In genomic region chr1:197672347-197672746, GRCh38 we compare ENCODE assay signal across 26 cellular contexts.
"Had no signal": no experiment of that assay in that cellular context is flagged by ENCODE, and none has a peak within 500 bp of the region (broad histone marks: within the 10 kb centered on the region; RNA-seq: fewer than 3 reads in every experiment).

No MANE protein-coding gene starts in this region.

- H3K9ac ChIP-seq: parathyroid adenoma had no signal

- FAIRE-seq: urothelium cell line had no signal

- H2AFZ ChIP-seq: parathyroid adenoma had no signal

- H3K36me3 ChIP-seq: ovary, right lobe of liver, sigmoid colon, stomach, thoracic aorta, tibial artery, upper lobe of left lung, vagina had no signal

- DNase-seq: naive thymus-derived CD8-positive, alpha-beta T cell; nephron progenitor cell; occipital lobe; ovary; posterior cingulate gyrus; psoas muscle; right cardiac atrium; right lobe of liver; sigmoid colon; small intestine; stimulated activated CD4-positive, alpha-beta T cell treated with anti-CD3 and anti-CD28 coated beads, Interleukin-15, amount 100 ng/mL, for 24 hours; stimulated activated CD4-positive, alpha-beta T cell treated with anti-CD3 and anti-CD28 coated beads, Interleukin-2, amount 100 ng/mL, for 24 hours; stimulated activated CD4-positive, alpha-beta T cell treated with anti-CD3 and anti-CD28 coated beads, Interleukin-2, amount 100 ng/mL, for 48 hours; stimulated activated CD4-positive, alpha-beta T cell treated with anti-CD3 and anti-CD28 coated beads, Interleukin-4, amount 100 ng/mL, for 24 hours; stimulated activated naive B cell treated with anti-CD40 and anti-IgM and Interleukin-4, amounts not matched to agents 10 μg/mL and 1 μg/mL and 100 μg/mL, for 72 hours; stimulated activated naive CD4-positive, alpha-beta T cell treated with Interleukin-2 at 50 U/mL for 16 hours; stomach; tibial artery; trophoblast cell; upper lobe of left lung had no signal

- H3K9me3 ChIP-seq: ovary, psoas muscle, right lobe of liver, sigmoid colon, stomach, thoracic aorta, tibial artery, upper lobe of left lung, vagina had no signal

- H3K4me1 ChIP-seq: parathyroid adenoma, psoas muscle had no signal

- H3K27ac ChIP-seq: ovary, parathyroid adenoma, psoas muscle, sigmoid colon, stomach, thoracic aorta, tibial artery, upper lobe of left lung, vagina had no signal

- ATAC-seq: naive thymus-derived CD8-positive, alpha-beta T cell; natural killer cell treated with Interleukin-12 subunit alpha and Interleukin-12 subunit beta and Interleukin-15 and Interleukin-18, amount 100 ng/mL, for 72 hours; psoas muscle; right cardiac atrium; stimulated activated effector memory CD8-positive, alpha-beta T cell treated with anti-CD3 and anti-CD28 coated beads, Interleukin-12 subunit alpha, Interleukin-12 subunit beta, amount 100 ng/mL, for 72 hours; stimulated activated naive B cell treated with anti-CD40 and anti-IgM and Interleukin-4, amounts not matched to agents 10 μg/mL and 1 μg/mL and 100 μg/mL, for 72 hours had no signal

- H3K4me3 ChIP-seq: ovary, psoas muscle, right lobe of liver, sigmoid colon, stomach, thoracic aorta, tibial artery, upper lobe of left lung, vagina had no signal

- H3K27me3 ChIP-seq: ovary, right lobe of liver, sigmoid colon, stomach, tibial artery, upper lobe of left lung, vagina had no signal
